1 cellular context compared by ENCODE assay signal in the genomic region with DNA sequence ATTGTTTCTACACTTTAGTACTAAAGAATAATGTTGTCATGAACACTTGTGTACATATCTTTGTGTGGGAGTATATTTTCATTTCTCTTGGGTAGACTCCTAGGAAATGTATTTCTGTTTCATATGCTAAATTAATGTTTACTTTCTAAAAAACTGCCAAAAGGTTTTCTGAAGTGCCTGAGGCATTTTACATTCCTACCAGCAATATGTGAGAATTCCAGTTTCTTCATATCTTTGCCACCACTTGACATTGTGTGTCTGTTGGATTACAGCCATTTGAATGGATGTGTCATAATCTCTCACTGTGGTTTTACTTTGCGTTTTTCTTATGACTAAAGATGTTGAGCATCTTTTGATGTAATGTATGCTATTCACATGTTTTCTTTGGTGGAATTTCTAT.
TF ChIP-seq lines count a peak whose summit lies in the region.

No MANE protein-coding gene starts in this region.

TF ChIP-seq in GM23338, 12 proteins besides CTCF, POLR2A, EP300 and RAD21 (continued from another document):
- TF ChIP-seq, protein P1, sequence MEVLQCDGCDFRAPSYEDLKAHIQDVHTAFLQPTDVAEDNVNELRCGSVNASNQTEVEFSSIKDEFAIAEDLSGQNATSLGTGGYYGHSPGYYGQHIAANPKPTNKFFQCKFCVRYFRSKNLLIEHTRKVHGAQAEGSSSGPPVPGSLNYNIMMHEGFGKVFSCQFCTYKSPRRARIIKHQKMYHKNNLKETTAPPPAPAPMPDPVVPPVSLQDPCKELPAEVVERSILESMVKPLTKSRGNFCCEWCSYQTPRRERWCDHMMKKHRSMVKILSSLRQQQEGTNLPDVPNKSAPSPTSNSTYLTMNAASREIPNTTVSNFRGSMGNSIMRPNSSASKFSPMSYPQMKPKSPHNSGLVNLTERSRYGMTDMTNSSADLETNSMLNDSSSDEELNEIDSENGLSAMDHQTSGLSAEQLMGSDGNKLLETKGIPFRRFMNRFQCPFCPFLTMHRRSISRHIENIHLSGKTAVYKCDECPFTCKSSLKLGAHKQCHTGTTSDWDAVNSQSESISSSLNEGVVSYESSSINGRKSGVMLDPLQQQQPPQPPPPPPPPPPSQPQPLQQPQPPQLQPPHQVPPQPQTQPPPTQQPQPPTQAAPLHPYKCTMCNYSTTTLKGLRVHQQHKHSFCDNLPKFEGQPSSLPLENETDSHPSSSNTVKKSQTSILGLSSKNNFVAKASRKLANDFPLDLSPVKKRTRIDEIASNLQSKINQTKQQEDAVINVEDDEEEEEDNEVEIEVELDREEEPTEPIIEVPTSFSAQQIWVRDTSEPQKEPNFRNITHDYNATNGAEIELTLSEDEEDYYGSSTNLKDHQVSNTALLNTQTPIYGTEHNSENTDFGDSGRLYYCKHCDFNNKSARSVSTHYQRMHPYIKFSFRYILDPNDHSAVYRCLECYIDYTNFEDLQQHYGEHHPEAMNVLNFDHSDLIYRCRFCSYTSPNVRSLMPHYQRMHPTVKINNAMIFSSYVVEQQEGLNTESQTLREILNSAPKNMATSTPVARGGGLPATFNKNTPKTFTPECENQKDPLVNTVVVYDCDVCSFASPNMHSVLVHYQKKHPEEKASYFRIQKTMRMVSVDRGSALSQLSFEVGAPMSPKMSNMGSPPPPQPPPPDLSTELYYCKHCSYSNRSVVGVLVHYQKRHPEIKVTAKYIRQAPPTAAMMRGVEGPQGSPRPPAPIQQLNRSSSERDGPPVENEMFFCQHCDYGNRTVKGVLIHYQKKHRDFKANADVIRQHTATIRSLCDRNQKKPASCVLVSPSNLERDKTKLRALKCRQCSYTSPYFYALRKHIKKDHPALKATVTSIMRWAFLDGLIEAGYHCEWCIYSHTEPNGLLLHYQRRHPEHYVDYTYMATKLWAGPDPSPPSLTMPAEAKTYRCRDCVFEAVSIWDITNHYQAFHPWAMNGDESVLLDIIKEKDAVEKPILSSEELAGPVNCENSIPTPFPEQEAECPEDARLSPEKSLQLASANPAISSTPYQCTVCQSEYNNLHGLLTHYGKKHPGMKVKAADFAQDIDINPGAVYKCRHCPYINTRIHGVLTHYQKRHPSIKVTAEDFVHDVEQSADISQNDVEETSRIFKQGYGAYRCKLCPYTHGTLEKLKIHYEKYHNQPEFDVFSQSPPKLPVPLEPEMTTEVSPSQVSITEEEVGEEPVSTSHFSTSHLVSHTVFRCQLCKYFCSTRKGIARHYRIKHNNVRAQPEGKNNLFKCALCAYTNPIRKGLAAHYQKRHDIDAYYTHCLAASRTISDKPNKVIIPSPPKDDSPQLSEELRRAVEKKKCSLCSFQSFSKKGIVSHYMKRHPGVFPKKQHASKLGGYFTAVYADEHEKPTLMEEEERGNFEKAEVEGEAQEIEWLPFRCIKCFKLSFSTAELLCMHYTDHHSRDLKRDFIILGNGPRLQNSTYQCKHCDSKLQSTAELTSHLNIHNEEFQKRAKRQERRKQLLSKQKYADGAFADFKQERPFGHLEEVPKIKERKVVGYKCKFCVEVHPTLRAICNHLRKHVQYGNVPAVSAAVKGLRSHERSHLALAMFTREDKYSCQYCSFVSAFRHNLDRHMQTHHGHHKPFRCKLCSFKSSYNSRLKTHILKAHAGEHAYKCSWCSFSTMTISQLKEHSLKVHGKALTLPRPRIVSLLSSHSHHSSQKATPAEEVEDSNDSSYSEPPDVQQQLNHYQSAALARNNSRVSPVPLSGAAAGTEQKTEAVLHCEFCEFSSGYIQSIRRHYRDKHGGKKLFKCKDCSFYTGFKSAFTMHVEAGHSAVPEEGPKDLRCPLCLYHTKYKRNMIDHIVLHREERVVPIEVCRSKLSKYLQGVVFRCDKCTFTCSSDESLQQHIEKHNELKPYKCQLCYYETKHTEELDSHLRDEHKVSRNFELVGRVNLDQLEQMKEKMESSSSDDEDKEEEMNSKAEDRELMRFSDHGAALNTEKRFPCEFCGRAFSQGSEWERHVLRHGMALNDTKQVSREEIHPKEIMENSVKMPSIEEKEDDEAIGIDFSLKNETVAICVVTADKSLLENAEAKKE (CRISPR knock-in tag; IDR thresholded peaks at IDR 0.05): no peak
- TF ChIP-seq REST (IDR thresholded peaks at IDR 0.05; ENCODE audit: unreplicated experiment): no peak
- no peak for TF ChIP-seq NANOG (IDR thresholded peaks at IDR 0.05; ENCODE audit: borderline replicate concordance)
- TF ChIP-seq EZH2phosphoT487 (IDR thresholded peaks at IDR 0.05; ENCODE audit: unreplicated experiment): no peak
- no peak for TF ChIP-seq POLR2AphosphoS5 (IDR thresholded peaks at IDR 0.05; ENCODE audit: low read depth)
- TF ChIP-seq ZNF331 (CRISPR knock-in tag; IDR thresholded peaks at IDR 0.05; ENCODE audit: low read depth): no peak
- TF ChIP-seq STAT1 (IDR thresholded peaks at IDR 0.05; ENCODE audit: unreplicated experiment): no peak
- no peak for TF ChIP-seq EZH2 (IDR thresholded peaks at IDR 0.05; ENCODE audit: low read depth, unreplicated experiment)
- TF ChIP-seq ZNF114 (CRISPR knock-in tag; IDR thresholded peaks at IDR 0.05): no peak
